8 cellular contexts compared by ENCODE assay signal in the genomic region with DNA sequence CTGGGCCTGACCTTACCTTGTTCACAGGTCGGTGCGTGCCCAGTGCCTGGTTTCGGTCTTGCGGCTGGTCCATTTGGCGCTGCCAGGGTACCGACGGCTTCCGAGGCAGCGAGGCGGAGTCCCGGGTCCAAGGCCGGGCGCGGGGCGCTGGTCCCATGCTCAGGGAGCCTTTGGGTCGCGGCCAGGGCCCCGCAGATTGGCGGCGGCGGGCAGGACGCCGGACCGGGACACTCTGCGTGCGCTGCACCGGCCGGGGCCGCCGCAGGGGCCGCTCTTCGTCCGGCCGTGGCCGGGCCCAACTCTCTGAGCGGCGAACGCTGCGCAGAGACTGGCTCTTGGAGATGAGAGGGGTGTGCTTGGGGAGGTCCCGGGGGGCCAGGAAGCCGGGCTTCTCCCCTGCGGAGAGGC. TPM values are rescaled to one million over a fixed set of nuclear protein-coding genes. Genes with fewer than 3 reads are reported as not detected.
DNase-seq lines count a peak whose midpoint lies in the region; ATAC-seq and TF ChIP-seq lines count a peak whose summit lies in the region.
"Had no signal": no experiment of that assay in that cellular context is flagged by ENCODE, and none has a peak within 500 bp of the region (broad histone marks: within the 10 kb centered on the region; RNA-seq: fewer than 3 reads in every experiment).

No MANE protein-coding gene starts in this region.

- H3K27me3 ChIP-seq in PC-9 (ENCODE audit: insufficient read depth, low read depth) (no peaks in the 10 kb centered on the region), heart left ventricle (peaks cover 9 to 41% (median 26%) of the 10 kb centered on the region in 9 donors)

- no peaks in the 10 kb centered on the region for H3K9me3 ChIP-seq in PC-9 (ENCODE audit: insufficient read depth, low read depth)
- no peaks in the 10 kb centered on the region for H3K9me3 ChIP-seq in heart left ventricle

- H3K4me1 ChIP-seq in PC-9 (replicated peaks; ENCODE audit: insufficient read depth) (peaks cover 10% of the 10 kb centered on the region; the same call in 1 of the 2 replicates), heart left ventricle (peaks cover 3 to 38% (median 22%) of the 10 kb centered on the region in 12 donors)

- TF ChIP-seq POLR2A in heart left ventricle (IDR thresholded peaks at IDR 0.05) = no peak

- no TSS peak for BruUV-seq in PC-9 (replicated peaks; lab: Mats Ljungman, UMichigan)

- intact Hi-C loops in PC-9 (cut with micrococcal nuclease; ENCODE audit: unreplicated experiment) (no loop called here), heart left ventricle (cut with DNase I) (loop anchor here in 6 of 10 donors (2.0 to 10.0 kb wide), 6 partner anchors 76 to 188 kb away; partner anchors contain the start of genes AKAP8 (in 1 of the 6) and BRD4 (in 1 of the 6))

- no peaks in the 10 kb centered on the region for H3K79me2 ChIP-seq in PC-9 (ENCODE audit: low read depth)

- CTCF ChIA-PET in PC-9 (lab: Charles Lee) = interaction anchor here (1.6 kb wide), 1 partner anchor 34 kb away, joined by 3 read pairs; the partner anchor contains the start of gene AKAP8L
- CTCF ChIA-PET in T-cell (lab: Charles Lee) = no interaction called here

- no peak overlapping the region for H3K4me3 Mint-ChIP-seq in T-cell
- H3K4me3 Mint-ChIP-seq: activated CD4-positive, alpha-beta memory T cell treated with anti-CD3 and anti-CD28 coated beads, Interleukin-2, amount 10 ng/mL, durations not matched to agents 7 days and 5 days had no signal

- no peak for DNase-seq in PC-9
- peak in 3 of 5 donors; percentile 11 to 71 (median 55) for DNase-seq in heart left ventricle
- no peak for DNase-seq in retinal pigment epithelial cell (ENCODE audit: low read depth)
- no peak for DNase-seq in T-cell
- DNase-seq in SHP77 (lab: John Stamatoyannopoulos, UW) = no peak
- DNase-seq in inferior parietal cortex (ENCODE audit: extremely low spot score) = no peak
- DNase-seq: activated CD4-positive, alpha-beta memory T cell treated with anti-CD3 and anti-CD28 coated beads, Interleukin-2, amount 10 ng/mL, durations not matched to agents 7 days and 5 days; NCI-H226 had no signal

- H3K9me3 Mint-ChIP-seq in T-cell = no peaks in the 10 kb centered on the region
- H3K9me3 Mint-ChIP-seq: activated CD4-positive, alpha-beta memory T cell treated with anti-CD3 and anti-CD28 coated beads, Interleukin-2, amount 10 ng/mL, durations not matched to agents 7 days and 5 days had no signal

- ATAC-seq in heart left ventricle = peak in 2 of 4 donors; percentile 4 to 45
- no peak for ATAC-seq in T-cell (replicated peaks in 1 of 4)

- H3K27me3 Mint-ChIP-seq in T-cell = no peaks in the 10 kb centered on the region
- H3K27me3 Mint-ChIP-seq: activated CD4-positive, alpha-beta memory T cell treated with anti-CD3 and anti-CD28 coated beads, Interleukin-2, amount 10 ng/mL, durations not matched to agents 7 days and 5 days had no signal

- 2 to 11% (median 8%) methylated on average over 13 to 42 of the region's 42 CpGs for WGBS in heart left ventricle, 4 donors

- H3K36me3 ChIP-seq in PC-9 (ENCODE audit: low read depth) = no peaks in the 10 kb centered on the region
- H3K36me3 ChIP-seq in heart left ventricle = peaks cover 0 to 18% (median 0%) of the 10 kb centered on the region in 9 donors

- TF ChIP-seq CTCF in PC-9 (conservative IDR thresholded peaks at IDR 0.05) (no peak), heart left ventricle (IDR thresholded peaks at IDR 0.05) (peak in 11 of 12 donors; percentile 11 to 50 (median 30)), retinal pigment epithelial cell (conservative IDR thresholded peaks at IDR 0.05; ENCODE audit: low read depth, low read length) (peak; percentile 22)

- no peak overlapping the region for H3K27ac Mint-ChIP-seq in T-cell
- H3K27ac Mint-ChIP-seq: activated CD4-positive, alpha-beta memory T cell treated with anti-CD3 and anti-CD28 coated beads, Interleukin-2, amount 10 ng/mL, durations not matched to agents 7 days and 5 days had no signal

- H3K4me2 ChIP-seq in PC-9 = peak overlapping the region; percentile 86

- POLR2A ChIA-PET in PC-9 (lab: Charles Lee; ENCODE audit: unreplicated experiment) (interaction anchor here (0.6 kb wide), 4 partner anchors 17 to 1317 kb away, joined by 3 to 51 read pairs (median 8); partner anchors contain the start of gene ASF1B), T-cell (lab: Charles Lee) (no interaction called here)

- no peak overlapping the region for H3K27ac ChIP-seq in PC-9
- H3K27ac ChIP-seq in heart left ventricle = peak overlapping the region in 11 of 12 donors; percentile 44 to 81 (median 60)

- peaks cover 31% of the 10 kb centered on the region for H3F3A ChIP-seq in PC-9 (ENCODE audit: insufficient read depth, low read depth)

- H3K4me3 ChIP-seq in PC-9 (peak overlapping the region; percentile 40; the same call in 1 of the 2 replicates), heart left ventricle (peak overlapping the region; percentile 21 to 65 (median 52)), retinal pigment epithelial cell (ENCODE audit: low read length) (peak overlapping the region; percentile 37)

- peak overlapping the region; percentile 78; the same call in 1 of the 2 replicates for H2AFZ ChIP-seq in PC-9

- peaks cover 33 to 43% (median 38%) of the 10 kb centered on the region in 3 donors for H3K4me1 Mint-ChIP-seq in T-cell

- H3K9me2 ChIP-seq in PC-9 (ENCODE audit: insufficient read depth) = no peaks in the 10 kb centered on the region

- H3K36me3 Mint-ChIP-seq in T-cell = peaks cover 35% of the 10 kb centered on the region

- H4K20me1 ChIP-seq in PC-9 (ENCODE audit: insufficient read depth) = no peaks in the 10 kb centered on the region

RNA-seq across cellular contexts. Expression of gene WIZ, which starts 3.3 kb away (rescaled TPM):
- 27.3 and 31.6 TPM in 2 replicates for total RNA-seq in PC-9 (2021)
- 10 to 100 TPM; 23.1 to 52.4 (median 25.7) TPM for total RNA-seq in heart left ventricle
- 10 to 100 TPM; 19.0 to 26.2 TPM for polyA plus RNA-seq in heart left ventricle
- total RNA-seq in T-cell = 10 to 100 TPM; 19.7 to 39.1 (median 34.6) TPM

RNA-seq across cellular contexts. Expression of gene RASAL3, which starts 11.2 kb away (rescaled TPM):
- total RNA-seq in PC-9 (2021) = not detected in 2 replicates
- 1 to 10 TPM in 5 of 9 donors, under 1 TPM in 4; 0.42 to 9.1 (median 1.0) TPM for total RNA-seq in heart left ventricle
- under 1 TPM; 0.60 to 0.99 TPM for polyA plus RNA-seq in heart left ventricle
- total RNA-seq in T-cell = 100 to 1,000 TPM; 166 to 296 (median 284) TPM

RNA-seq across cellular contexts. Expression of gene PGLYRP2, which starts 26.2 kb away (rescaled TPM):
- not detected in 2 replicates for total RNA-seq in PC-9 (2021)
- total RNA-seq in heart left ventricle = not detected
- polyA plus RNA-seq in heart left ventricle = not detected
- total RNA-seq in T-cell = 1 to 10 TPM in 1 of 5 donors, under 1 TPM in 4; 0.13 to 1.3 (median 0.72) TPM

RNA-seq across cellular contexts. Expression of gene AKAP8L, which starts 34.3 kb away (rescaled TPM):
- total RNA-seq in PC-9 (2021) = 49.9 and 62.4 TPM in 2 replicates
- total RNA-seq in heart left ventricle = 10 to 100 TPM; 46.5 to 72.2 (median 60.1) TPM
- polyA plus RNA-seq in heart left ventricle = 10 to 100 TPM; 43.3 to 67.5 TPM
- total RNA-seq in T-cell = 100 to 1,000 TPM; 134 to 198 (median 184) TPM

RNA-seq across cellular contexts. Expression of gene CYP4F22, which starts 55.2 kb away (rescaled TPM):
- not detected in 2 replicates for total RNA-seq in PC-9 (2021)
- total RNA-seq in heart left ventricle = under 1 TPM in 1 of 9 donors, not detected in 8; 0.29 TPM
- polyA plus RNA-seq in heart left ventricle = not detected
- total RNA-seq in T-cell = 1 to 10 TPM in 3 of 5 donors, under 1 TPM in 2; 0.73 to 1.6 (median 1.3) TPM

Comparison
In these comparisons a context has a peak if more than half of its experiments do, and no peak if none do; other contexts are left out.
1. DNase-seq: peak in heart left ventricle (3 of 5); none in PC-9 (0 of 2), retinal pigment epithelial cell (single experiment), T-cell (0 of 34), SHP77 (0 of 2) and inferior parietal cortex (single experiment).
2. RNA of gene RASAL3, which starts 11.2 kb away (total RNA-seq): 166 to 296 TPM in T-cell; 0.42 to 9.1 TPM in heart left ventricle and not detected in PC-9; every median in the first group is over 10 times any median in the second.
3. Peak in every context shown above with its lines, with median percentiles within 50 percentile points of each other: H3K4me3 ChIP-seq.